Comparison of ENCODE assay signal across 8 cellular contexts in the genomic region with DNA sequence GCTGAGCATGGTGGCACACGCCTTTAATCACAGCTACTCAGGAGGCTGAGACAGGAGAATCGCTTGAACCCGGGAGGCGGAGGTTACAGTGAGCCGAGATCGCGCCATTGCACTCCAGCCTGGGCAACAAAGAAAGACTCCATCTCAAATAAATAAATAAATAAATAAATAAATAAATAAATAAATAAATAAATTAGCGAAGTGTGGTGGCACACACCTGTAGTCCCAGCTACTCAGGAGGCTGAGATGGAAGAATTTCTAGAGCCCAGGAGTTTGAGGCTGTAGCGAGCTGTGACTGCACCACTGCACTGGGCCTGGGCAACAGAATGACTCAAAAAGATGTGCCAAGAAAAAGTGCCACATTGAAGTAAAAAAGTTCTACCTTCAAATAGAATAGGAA. TPM values are rescaled to one million over a fixed set of nuclear protein-coding genes. Genes with fewer than 3 reads are reported as not detected.
"Had no signal": no experiment of that assay in that cellular context is flagged by ENCODE, and none has a peak within 500 bp of the region (broad histone marks: within the 10 kb centered on the region; RNA-seq: fewer than 3 reads in every experiment).

No MANE protein-coding gene starts in this region.

RNA-seq across cellular contexts. Expression of a gene that starts 57.0 kb away (rescaled TPM):
- total RNA-seq: LHCN-M2; PC-3; Peyer's patch; Right ventricle myocardium superior; SJSA1; T-cell; T-helper 1 cell treated with Interleukin-12 subunit alpha and Interleukin-12 subunit beta and Interleukin-4 antibody, amounts not matched to agents 30 ng/mL and 1 ng/mL, for 36 hours had no signal
- polyA plus RNA-seq: SK-N-SH had no signal
